ENCODE assay signal across 26 cellular contexts in the genomic region with DNA sequence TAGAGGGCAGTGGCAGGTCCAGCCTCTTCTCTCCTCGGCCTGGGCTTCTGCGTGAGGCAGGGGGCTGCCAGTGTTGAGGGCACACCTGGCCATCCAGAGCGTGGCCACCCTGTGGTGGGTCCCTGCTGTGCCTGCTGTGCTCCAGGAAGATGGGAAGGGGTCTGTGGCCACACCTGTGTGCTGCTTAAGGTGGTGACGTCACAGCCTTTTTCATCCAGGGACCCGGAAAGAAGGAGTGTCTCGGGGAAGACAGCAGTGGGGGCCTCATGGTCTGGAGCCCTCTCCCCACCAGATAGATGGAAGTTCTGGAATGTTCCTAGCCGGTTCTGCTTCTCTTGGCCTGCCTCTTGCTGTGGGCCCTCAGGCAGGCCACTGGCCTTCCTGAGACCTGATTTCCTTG. TPM values are rescaled to one million over a fixed set of nuclear protein-coding genes. Genes with fewer than 3 reads are reported as not detected.
DNase-seq lines count a peak whose midpoint lies in the region; ATAC-seq, FAIRE-seq and TF ChIP-seq lines count a peak whose summit lies in the region.
"Had no signal": no experiment of that assay in that cellular context is flagged by ENCODE, and none has a peak within 500 bp of the region (broad histone marks: within the 10 kb centered on the region; RNA-seq: fewer than 3 reads in every experiment).

No MANE protein-coding gene starts in this region.

- H3K27ac Mint-ChIP-seq in neural crest cell (ENCODE audit: unreplicated experiment), result peak overlapping the region; percentile 43
- H3K27ac Mint-ChIP-seq: CD14-positive monocyte; CD4-positive, alpha-beta memory T cell; CD4-positive, CD25-positive, alpha-beta regulatory T cell; CD8-positive, alpha-beta memory T cell had no signal

- TF ChIP-seq POLR2A in HepG2 (IDR thresholded peaks at IDR 0.05; ENCODE audit: insufficient read depth in 1 of 2, low read depth in 2 of 2, low read length in 2 of 2), result no peak
- no peak for TF ChIP-seq POLR2A in right lobe of liver (IDR thresholded peaks at IDR 0.05)
- TF ChIP-seq POLR2A in K562 (conservative IDR thresholded peaks at IDR 0.05), result no peak

- CTCF ChIA-PET in HepG2 (lab: Yijun Ruan, JAX; ENCODE audit: low intra/inter-chr PET ratio, low total read pairs), result no interaction called here
- CTCF ChIA-PET in K562 (lab: Yijun Ruan, JAX; ENCODE audit: low intra/inter-chr PET ratio), result no interaction called here
- CTCF ChIA-PET in PC-9 (lab: Charles Lee), result no interaction called here

- TF ChIP-seq EP300 in HepG2 (IDR thresholded peaks at IDR 0.05; ENCODE audit: low read depth in 2 of 2, low read length in 2 of 2) (no peak), HepG2 (CRISPR knock-in tag; IDR thresholded peaks at IDR 0.05; ENCODE audit: borderline replicate concordance) (no peak), K562 (IDR thresholded peaks at IDR 0.05; ENCODE audit: low read length) (no peak)

- H3K4me1 Mint-ChIP-seq in neural crest cell, result peaks cover 58% of the 10 kb centered on the region

- POLR2A ChIA-PET in HepG2 (lab: Yijun Ruan, JAX), result no interaction called here
- POLR2A ChIA-PET in K562 (lab: Yijun Ruan, JAX), result no interaction called here
- POLR2A ChIA-PET in PC-9 (lab: Charles Lee; ENCODE audit: unreplicated experiment), result interaction anchor here (0.6 kb wide), 1 partner anchor 16 kb away, joined by 5 read pairs; no protein-coding TSS in a partner anchor

- no peaks in the 10 kb centered on the region for H3F3A ChIP-seq in PC-9 (ENCODE audit: insufficient read depth, low read depth)

- H3K27me3 Mint-ChIP-seq in neural crest cell (ENCODE audit: low read depth), result peaks cover 10% of the 10 kb centered on the region

- TF ChIP-seq RAD21 in HepG2 (CRISPR knock-in tag; IDR thresholded peaks at IDR 0.05) (no peak), K562 (CRISPR knock-in tag; conservative IDR thresholded peaks at IDR 0.05 in 1 of 2, IDR thresholded peaks at IDR 0.05 in 1 of 2) (no peak)

- ATAC-seq in HepG2 (no peak), right lobe of liver (no peak), K562 (no peak), sciatic nerve (no peak)
- ATAC-seq: A549, GM12878 had no signal

- H3K79me2 ChIP-seq in HepG2 (ENCODE audit: insufficient read depth, low read length) (no peaks in the 10 kb centered on the region), K562 (ENCODE audit: control insufficient read depth, insufficient read depth, low read length) (no peaks in the 10 kb centered on the region; the same call in 2 of the 3 replicates), PC-9 (ENCODE audit: low read depth) (no peaks in the 10 kb centered on the region)

- H4K20me1 ChIP-seq in HepG2 (ENCODE audit: insufficient read depth, low read length), result no peaks in the 10 kb centered on the region
- no peaks in the 10 kb centered on the region for H4K20me1 ChIP-seq in K562 (replicated peaks; ENCODE audit: control insufficient read depth, insufficient read depth, low read length)
- no peaks in the 10 kb centered on the region for H4K20me1 ChIP-seq in PC-9 (ENCODE audit: insufficient read depth)

- TF ChIP-seq CTCF in HepG2 (CRISPR knock-in tag; IDR thresholded peaks at IDR 0.05), result no peak
- no peak for TF ChIP-seq CTCF in right lobe of liver (IDR thresholded peaks at IDR 0.05)
- TF ChIP-seq CTCF in K562 (IDR thresholded peaks at IDR 0.05 in 2 of 3, conservative IDR thresholded peaks at IDR 0.05 in 1 of 3; ENCODE audit: insufficient read depth in 2 of 3, low read depth in 1 of 3, low read length in 3 of 3), result no peak
- TF ChIP-seq CTCF in neural crest cell (conservative IDR thresholded peaks at IDR 0.05), result no peak
- no peak for TF ChIP-seq CTCF in PC-9 (conservative IDR thresholded peaks at IDR 0.05)

- H2AFZ ChIP-seq in HepG2 (ENCODE audit: low read length) (no peak overlapping the region), K562 (ENCODE audit: low read depth, low read length) (no peak overlapping the region), PC-9 (no peak overlapping the region)

- no peak overlapping the region for H3K4me3 Mint-ChIP-seq in neural crest cell
- H3K4me3 Mint-ChIP-seq: CD14-positive monocyte; CD4-positive, alpha-beta memory T cell; CD4-positive, CD25-positive, alpha-beta regulatory T cell; CD8-positive, alpha-beta memory T cell had no signal

- no peak overlapping the region for H3K27ac ChIP-seq in HepG2 (ENCODE audit: extremely low read length, insufficient read depth, low read length)
- H3K27ac ChIP-seq in right lobe of liver, result no peak overlapping the region
- no peak overlapping the region for H3K27ac ChIP-seq in K562 (ENCODE audit: extremely low read depth, low read depth, low read length)
- no peak overlapping the region for H3K27ac ChIP-seq in PC-9
- H3K27ac ChIP-seq: 22Rv1, A549 had no signal

- intact Hi-C loops in HepG2 (cut with micrococcal nuclease; ENCODE audit: unreplicated experiment), result no loop called here
- intact Hi-C loops in right lobe of liver (cut with DNase I), result loop anchor here in 1 of 2 donors (10.0 kb wide), 2 partner anchors 71 to 221 kb away; no protein-coding TSS in a partner anchor
- intact Hi-C loops in K562 (cut with micrococcal nuclease), result no loop called here
- intact Hi-C loops in PC-9 (cut with micrococcal nuclease; ENCODE audit: unreplicated experiment), result no loop called here
- intact Hi-C loops in sciatic nerve (cut with DNase I), result no loop called here

- peaks cover 23 to 72% of the 10 kb centered on the region in 2 experiments; a peak in 4 of 5 replicates for H3K27me3 ChIP-seq in HepG2 (ENCODE audit: control insufficient read depth in 1 of 2, insufficient read depth in 2 of 2, low read length in 2 of 2)
- H3K27me3 ChIP-seq in right lobe of liver, result no peaks in the 10 kb centered on the region
- no peaks in the 10 kb centered on the region for H3K27me3 ChIP-seq in K562 (ENCODE audit: control insufficient read depth in 2 of 2, insufficient read depth in 2 of 2, low read length in 2 of 2)
- H3K27me3 ChIP-seq in PC-9 (ENCODE audit: insufficient read depth, low read depth), result no peaks in the 10 kb centered on the region
- H3K27me3 ChIP-seq: BE2C had no signal

- H3K36me3 Mint-ChIP-seq in neural crest cell (ENCODE audit: low read depth), result no peaks in the 10 kb centered on the region
- H3K36me3 Mint-ChIP-seq: CD14-positive monocyte; CD4-positive, alpha-beta memory T cell; CD4-positive, CD25-positive, alpha-beta regulatory T cell; CD8-positive, alpha-beta memory T cell had no signal

- H3K9me3 Mint-ChIP-seq in neural crest cell, result peaks cover 3% of the 10 kb centered on the region
- H3K9me3 Mint-ChIP-seq: CD8-positive, alpha-beta memory T cell had no signal

- no peak overlapping the region for H3K4me2 ChIP-seq in HepG2 (ENCODE audit: low read depth, low read length)
- H3K4me2 ChIP-seq in K562 (ENCODE audit: insufficient read depth, low read length), result no peak overlapping the region
- H3K4me2 ChIP-seq in PC-9, result no peak overlapping the region
- H3K4me2 ChIP-seq: A549 had no signal

- H3K9ac ChIP-seq in HepG2 (ENCODE audit: insufficient read depth, low read depth, low read length) (no peak overlapping the region), K562 (ENCODE audit: insufficient read depth in 1 of 2, low read depth in 2 of 2, low read length in 2 of 2) (peak overlapping the region in 1 of 2 experiments; percentile 75; a peak in 1 of 4 replicates)

- in situ Hi-C loops in HepG2 (cut with HindIII; ENCODE audit: extremely low pct_ligation_motif_present, low pct_unique_long_range_greater_than_20kb), result no loop called here
- in situ Hi-C loops in K562 (cut with MboI), result no loop called here

- no peaks in the 10 kb centered on the region for H3K9me3 ChIP-seq in HepG2 (ENCODE audit: low read length)
- H3K9me3 ChIP-seq in right lobe of liver, result no peaks in the 10 kb centered on the region
- H3K9me3 ChIP-seq in K562 (replicated peaks; ENCODE audit: control insufficient read depth, insufficient read depth, low read depth, low read length), result no peaks in the 10 kb centered on the region
- no peaks in the 10 kb centered on the region for H3K9me3 ChIP-seq in PC-9 (ENCODE audit: insufficient read depth, low read depth)
- H3K9me3 ChIP-seq: A549, BE2C had no signal

- H3K4me3 ChIP-seq in HepG2 (replicated peaks in 1 of 3; ENCODE audit: insufficient read depth in 1 of 3, low read depth in 2 of 3, low read length in 3 of 3) (no peak overlapping the region), right lobe of liver (no peak overlapping the region), K562 (no peak overlapping the region), PC-9 (no peak overlapping the region)
- H3K4me3 ChIP-seq: A549, GM12878 had no signal

- 64% methylated on average over 3 of the region's 7 CpGs for WGBS in HepG2 (ENCODE audit: low lambda C conversion rate)
- 100% methylated on average over 1 of the region's 7 CpGs for WGBS in right lobe of liver (ENCODE audit: insufficient coverage, low coverage, low lambda C conversion rate, missing lambda C conversion rate)
- 75% methylated on average over 7 of the region's 7 CpGs for WGBS in K562 (ENCODE audit: insufficient coverage, low coverage, missing lambda C conversion rate)

- DNase-seq in HepG2 (ENCODE audit: low spot score) (no peak), right lobe of liver (no peak), K562 (ENCODE audit: extremely low read depth in 1 of 4, low spot score in 3 of 4) (no peak), neural crest cell (ENCODE audit: low read depth, low spot score) (no peak), T-helper 2 cell (no peak), PC-9 (no peak), sciatic nerve (ENCODE audit: low spot score) (no peak)
- DNase-seq: BE2C; C1 segment of cervical spinal cord; CD4-positive, CD25-positive, alpha-beta regulatory T cell; CD8-positive, alpha-beta memory T cell; COR-L47; DMS 273 treated with DMSO at 0.1 percent for 48 hours; DMS153; DMS53; DMS79; DND-41; EL; GDM1 had no signal

- no peaks in the 10 kb centered on the region for H3K9me2 ChIP-seq in PC-9 (ENCODE audit: insufficient read depth)

- H3K36me3 ChIP-seq in HepG2 (replicated peaks in 1 of 2; ENCODE audit: control insufficient read depth in 1 of 2, insufficient read depth in 2 of 2, low read length in 2 of 2), result no peaks in the 10 kb centered on the region
- H3K36me3 ChIP-seq in right lobe of liver, result no peaks in the 10 kb centered on the region
- H3K36me3 ChIP-seq in K562 (ENCODE audit: control insufficient read depth, insufficient read depth, low read length), result no peaks in the 10 kb centered on the region
- no peaks in the 10 kb centered on the region for H3K36me3 ChIP-seq in PC-9 (ENCODE audit: low read depth)
- H3K36me3 ChIP-seq: BE2C had no signal

- no peak for FAIRE-seq in HepG2 (lab: Jason Lieb, UNC)
- FAIRE-seq in K562 (lab: Jason Lieb, UNC), result no peak
- FAIRE-seq: A549, GM12878, GM12892, GM18507 had no signal

- H3K4me1 ChIP-seq in HepG2 (ENCODE audit: insufficient read depth, low read length) (peaks cover 12% of the 10 kb centered on the region), right lobe of liver (no peaks in the 10 kb centered on the region), K562 (replicated peaks in 1 of 2; ENCODE audit: control insufficient read depth in 2 of 2, insufficient read depth in 2 of 2, low read length in 2 of 2) (peaks cover 17 to 55% of the 10 kb centered on the region in 2 experiments), PC-9 (replicated peaks; ENCODE audit: insufficient read depth) (no peaks in the 10 kb centered on the region)

- BruUV-seq in HepG2 (replicated peaks; lab: Mats Ljungman, UMichigan) (no TSS peak), K562 (replicated peaks; lab: Mats Ljungman, UMichigan) (no TSS peak), PC-9 (replicated peaks; lab: Mats Ljungman, UMichigan) (no TSS peak)

- H3K9me1 ChIP-seq in K562 (ENCODE audit: control insufficient read depth, insufficient read depth, low read length), result no peaks in the 10 kb centered on the region

RNA-seq across cellular contexts. Expression of a gene that starts 36.5 kb away (rescaled TPM):
- total RNA-seq in HepG2 (2016; rRNA removed; fragmentation: Illumina TruSeq; extraction: Trizol), result 973 and 1,028 TPM in 2 replicates
- total RNA-seq in HepG2 (2016; cell fraction: cytosol; rRNA removed; fragmentation: Illumina TruSeq; extraction: Trizol; ENCODE audit: low read depth), result 361 and 399 TPM in 2 replicates
- 848 and 989 TPM in 2 replicates for total RNA-seq in HepG2 (2016; cell fraction: insoluble cytoplasmic fraction; rRNA removed; fragmentation: Illumina TruSeq; extraction: Trizol)
- 986 and 1,002 TPM in 2 replicates for total RNA-seq in HepG2 (2016; cell fraction: membrane; rRNA removed; fragmentation: Illumina TruSeq; extraction: Trizol)
- total RNA-seq in HepG2 (2016; cell fraction: nucleus; rRNA removed; fragmentation: Illumina TruSeq; extraction: Trizol), result 479 and 519 TPM in 2 replicates
- 1,138 and 1,217 TPM in 2 replicates for polyA plus RNA-seq in HepG2 (2011; rRNA removed)
- 2,631 and 2,697 TPM in 2 replicates for polyA plus RNA-seq in HepG2 (2011; cell fraction: cytosol; rRNA removed)
- polyA plus RNA-seq in HepG2 (2011; cell fraction: nucleus; rRNA removed), result 3,693 and 3,967 TPM in 2 replicates
- 1,881 and 2,139 TPM in 2 replicates for polyA plus RNA-seq in HepG2 (2012)
- polyA plus RNA-seq in HepG2 (2016; cell fraction: cytosol; fragmentation: Illumina TruSeq; extraction: Trizol; ENCODE audit: low read depth), result 598 and 619 TPM in 2 replicates
- polyA plus RNA-seq in HepG2 (2016; cell fraction: insoluble cytoplasmic fraction; fragmentation: Illumina TruSeq; extraction: Trizol; ENCODE audit: low read depth), result 1,358 and 1,713 TPM in 2 replicates
- polyA plus RNA-seq in HepG2 (2016; cell fraction: membrane; fragmentation: Illumina TruSeq; extraction: Trizol; ENCODE audit: low read depth), result 1,224 and 1,364 TPM in 2 replicates
- 1,038 and 1,070 TPM in 2 replicates for polyA plus RNA-seq in HepG2 (2016; cell fraction: nucleus; fragmentation: Illumina TruSeq; extraction: Trizol; ENCODE audit: insufficient read depth, low read depth)
- 750 and 1,581 TPM in 2 replicates for polyA minus RNA-seq in HepG2 (2011; rRNA and poly(A)+ RNA removed; ENCODE audit: low replicate concordance)
- 1,072 and 1,192 TPM in 2 replicates for polyA minus RNA-seq in HepG2 (2011; cell fraction: cytosol; rRNA and poly(A)+ RNA removed)
- polyA minus RNA-seq in HepG2 (2011; cell fraction: nucleus; rRNA and poly(A)+ RNA removed), result 609 and 760 TPM in 2 replicates
- total RNA-seq in right lobe of liver, result 1,000 to 10,000 TPM in 3 of 6 experiments, 100 to 1,000 TPM in 3; 218 to 2,508 (median 1,326) TPM
- total RNA-seq in K562 (2011; cell fraction: chromatin; rRNA removed; ENCODE audit: low replicate concordance), result 264 and 482 TPM in 2 replicates
- total RNA-seq in K562 (2011; cell fraction: nucleolus; rRNA removed), result 393 and 500 TPM in 2 replicates
- total RNA-seq in K562 (2011; cell fraction: nucleoplasm; rRNA removed), result 388 and 427 TPM in 2 replicates
- 1,572 and 2,328 TPM in 2 replicates for total RNA-seq in K562 (2014; rRNA removed)
- total RNA-seq in K562 (2014; rRNA removed; fragmentation: Illumina TruSeq; extraction: Trizol), result 512 and 566 TPM in 2 replicates
- 568 and 574 TPM in 2 replicates for total RNA-seq in K562 (2015; rRNA removed; fragmentation: Illumina TruSeq; extraction: Trizol)
- total RNA-seq in K562 (2021), result 1,775 and 1,801 TPM in 2 replicates
- polyA plus RNA-seq in K562 (2011; rRNA removed), result 224 and 602 TPM in 2 replicates
- polyA plus RNA-seq in K562 (2011; cell fraction: cytosol; rRNA removed), result 901 and 1,415 TPM in 2 replicates
- polyA plus RNA-seq in K562 (2011; cell fraction: nucleus; rRNA removed), result 1,206 and 1,333 TPM in 2 replicates
- 1,311 and 3,206 TPM in 2 replicates for polyA plus RNA-seq in K562 (2012)
- 990 and 2,987 TPM in 2 replicates for polyA plus RNA-seq in K562 (2014; fragmentation: Illumina TruSeq; extraction: Trizol)
- 100 to 1,000 TPM; 259 to 386 TPM for polyA plus RNA-seq in K562 (2014; fragmentation: Nextera tagmentation; extraction: Ambion mirVana)
- 831 and 1,109 TPM in 2 replicates for polyA plus RNA-seq in K562 (2014; rRNA removed)
- 205 and 410 TPM in 2 replicates for polyA minus RNA-seq in K562 (2011; rRNA and poly(A)+ RNA removed)
- 580 and 1,178 TPM in 2 replicates for polyA minus RNA-seq in K562 (2011; cell fraction: cytosol; rRNA and poly(A)+ RNA removed)
- 230 and 388 TPM in 2 replicates for polyA minus RNA-seq in K562 (2011; cell fraction: nucleus; rRNA and poly(A)+ RNA removed)
- 4,235 and 4,315 TPM in 2 replicates for total RNA-seq in neural crest cell
- 3,629 and 4,502 TPM in 2 replicates for total RNA-seq in PC-9 (2021)
- 2,552 TPM for total RNA-seq in sciatic nerve

RNA-seq across cellular contexts. Expression of a gene that starts 52.1 kb away (rescaled TPM):
- not detected in 2 replicates for total RNA-seq in HepG2 (2016; rRNA removed; fragmentation: Illumina TruSeq; extraction: Trizol)
- total RNA-seq in HepG2 (2016; cell fraction: cytosol; rRNA removed; fragmentation: Illumina TruSeq; extraction: Trizol; ENCODE audit: low read depth), result not detected in 2 replicates
- not detected in 2 replicates for total RNA-seq in HepG2 (2016; cell fraction: insoluble cytoplasmic fraction; rRNA removed; fragmentation: Illumina TruSeq; extraction: Trizol)
- total RNA-seq in HepG2 (2016; cell fraction: membrane; rRNA removed; fragmentation: Illumina TruSeq; extraction: Trizol), result not detected in 2 replicates
- total RNA-seq in HepG2 (2016; cell fraction: nucleus; rRNA removed; fragmentation: Illumina TruSeq; extraction: Trizol), result not detected in 2 replicates
- 0.09 and 0.31 TPM in 2 replicates for polyA plus RNA-seq in HepG2 (2011; rRNA removed)
- 0.17 TPM in 2 replicates for polyA plus RNA-seq in HepG2 (2011; cell fraction: cytosol; rRNA removed)
- polyA plus RNA-seq in HepG2 (2011; cell fraction: nucleus; rRNA removed), result 2.2 and 2.8 TPM in 2 replicates
- 0.11 and 0.17 TPM in 2 replicates for polyA plus RNA-seq in HepG2 (2012)
- polyA plus RNA-seq in HepG2 (2016; cell fraction: cytosol; fragmentation: Illumina TruSeq; extraction: Trizol; ENCODE audit: low read depth), result not detected in 2 replicates
- not detected in 2 replicates for polyA plus RNA-seq in HepG2 (2016; cell fraction: insoluble cytoplasmic fraction; fragmentation: Illumina TruSeq; extraction: Trizol; ENCODE audit: low read depth)
- polyA plus RNA-seq in HepG2 (2016; cell fraction: membrane; fragmentation: Illumina TruSeq; extraction: Trizol; ENCODE audit: low read depth), result not detected in 2 replicates
- not detected in 2 replicates for polyA plus RNA-seq in HepG2 (2016; cell fraction: nucleus; fragmentation: Illumina TruSeq; extraction: Trizol; ENCODE audit: insufficient read depth, low read depth)
- polyA minus RNA-seq in HepG2 (2011; rRNA and poly(A)+ RNA removed; ENCODE audit: low replicate concordance), result 1.5 and 1.9 TPM in 2 replicates
- polyA minus RNA-seq in HepG2 (2011; cell fraction: cytosol; rRNA and poly(A)+ RNA removed), result not detected in 2 replicates
- 0.75 and 0.77 TPM in 2 replicates for polyA minus RNA-seq in HepG2 (2011; cell fraction: nucleus; rRNA and poly(A)+ RNA removed)
- under 1 TPM in 1 of 6 experiments, not detected in 5; 0.22 TPM for total RNA-seq in right lobe of liver
- 0.23 TPM in 1 of 2 replicates, not detected in the other for total RNA-seq in K562 (2011; cell fraction: chromatin; rRNA removed; ENCODE audit: low replicate concordance)
- 0.26 and 0.33 TPM in 2 replicates for total RNA-seq in K562 (2011; cell fraction: nucleolus; rRNA removed)
- 0.37 TPM in 1 of 2 replicates, not detected in the other for total RNA-seq in K562 (2011; cell fraction: nucleoplasm; rRNA removed)
- not detected in 2 replicates for total RNA-seq in K562 (2014; rRNA removed)
- total RNA-seq in K562 (2014; rRNA removed; fragmentation: Illumina TruSeq; extraction: Trizol), result not detected in 2 replicates
- not detected in 2 replicates for total RNA-seq in K562 (2015; rRNA removed; fragmentation: Illumina TruSeq; extraction: Trizol)
- total RNA-seq in K562 (2021), result not detected in 2 replicates
- not detected in 2 replicates for polyA plus RNA-seq in K562 (2011; rRNA removed)
- polyA plus RNA-seq in K562 (2011; cell fraction: cytosol; rRNA removed), result not detected in 2 replicates
- 0.14 TPM in 1 of 2 replicates, not detected in the other for polyA plus RNA-seq in K562 (2011; cell fraction: nucleus; rRNA removed)
- 0.25 and 0.30 TPM in 2 replicates for polyA plus RNA-seq in K562 (2012)
- polyA plus RNA-seq in K562 (2014; fragmentation: Illumina TruSeq; extraction: Trizol), result not detected in 2 replicates
- not detected for polyA plus RNA-seq in K562 (2014; fragmentation: Nextera tagmentation; extraction: Ambion mirVana)
- 0.08 TPM in 1 of 2 replicates, not detected in the other for polyA plus RNA-seq in K562 (2014; rRNA removed)
- not detected in 2 replicates for polyA minus RNA-seq in K562 (2011; rRNA and poly(A)+ RNA removed)
- polyA minus RNA-seq in K562 (2011; cell fraction: cytosol; rRNA and poly(A)+ RNA removed), result not detected in 2 replicates
- 0.13 TPM in 1 of 2 replicates, not detected in the other for polyA minus RNA-seq in K562 (2011; cell fraction: nucleus; rRNA and poly(A)+ RNA removed)
- 0.43 and 0.56 TPM in 2 replicates for total RNA-seq in neural crest cell
- total RNA-seq in PC-9 (2021), result 4.3 and 11.5 TPM in 2 replicates
- total RNA-seq in sciatic nerve, result 1.6 TPM
- polyA plus RNA-seq: CD14-positive monocyte; CD8-positive, alpha-beta memory T cell had no signal
